In genomic region chr9:84875193-84875592, GRCh38 we compare ENCODE assay signal across 2 cellular contexts.
TF ChIP-seq lines count a peak whose summit lies in the region.

No MANE protein-coding gene starts in this region.

TF ChIP-seq in liver, 16 proteins besides CTCF, POLR2A, EP300 and RAD21 (continued from another document):
- no peak for TF ChIP-seq REST (IDR thresholded peaks at IDR 0.05)
- TF ChIP-seq RXRA (IDR thresholded peaks at IDR 0.05), result peak in 1 of 2 donors; percentile 7
- no peak for TF ChIP-seq SP1 (IDR thresholded peaks at IDR 0.05)
- peak; percentile 85 for TF ChIP-seq NR2F2 (IDR thresholded peaks at IDR 0.05)
- no peak for TF ChIP-seq YY1 (IDR thresholded peaks at IDR 0.05)

TF ChIP-seq in HepG2, 621 proteins besides CTCF, POLR2A, EP300 and RAD21 (continued from another document):
- TF ChIP-seq FUBP1 (CRISPR knock-in tag; IDR thresholded peaks at IDR 0.05; ENCODE audit: borderline replicate concordance), result no peak
- no peak for TF ChIP-seq PAF1 (CRISPR knock-in tag; IDR thresholded peaks at IDR 0.05)
- TF ChIP-seq, protein P1, sequence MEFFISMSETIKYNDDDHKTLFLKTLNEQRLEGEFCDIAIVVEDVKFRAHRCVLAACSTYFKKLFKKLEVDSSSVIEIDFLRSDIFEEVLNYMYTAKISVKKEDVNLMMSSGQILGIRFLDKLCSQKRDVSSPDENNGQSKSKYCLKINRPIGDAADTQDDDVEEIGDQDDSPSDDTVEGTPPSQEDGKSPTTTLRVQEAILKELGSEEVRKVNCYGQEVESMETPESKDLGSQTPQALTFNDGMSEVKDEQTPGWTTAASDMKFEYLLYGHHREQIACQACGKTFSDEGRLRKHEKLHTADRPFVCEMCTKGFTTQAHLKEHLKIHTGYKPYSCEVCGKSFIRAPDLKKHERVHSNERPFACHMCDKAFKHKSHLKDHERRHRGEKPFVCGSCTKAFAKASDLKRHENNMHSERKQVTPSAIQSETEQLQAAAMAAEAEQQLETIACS (CRISPR knock-in tag; IDR thresholded peaks at IDR 0.05), result no peak
- TF ChIP-seq HHEX (CRISPR knock-in tag; IDR thresholded peaks at IDR 0.05), result no peak
- TF ChIP-seq, protein P2, sequence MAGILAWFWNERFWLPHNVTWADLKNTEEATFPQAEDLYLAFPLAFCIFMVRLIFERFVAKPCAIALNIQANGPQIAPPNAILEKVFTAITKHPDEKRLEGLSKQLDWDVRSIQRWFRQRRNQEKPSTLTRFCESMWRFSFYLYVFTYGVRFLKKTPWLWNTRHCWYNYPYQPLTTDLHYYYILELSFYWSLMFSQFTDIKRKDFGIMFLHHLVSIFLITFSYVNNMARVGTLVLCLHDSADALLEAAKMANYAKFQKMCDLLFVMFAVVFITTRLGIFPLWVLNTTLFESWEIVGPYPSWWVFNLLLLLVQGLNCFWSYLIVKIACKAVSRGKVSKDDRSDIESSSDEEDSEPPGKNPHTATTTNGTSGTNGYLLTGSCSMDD (CRISPR knock-in tag; IDR thresholded peaks at IDR 0.05), result no peak
- TF ChIP-seq GTF3A (CRISPR knock-in tag; conservative IDR thresholded peaks at IDR 0.05), result no peak
- no peak for TF ChIP-seq CEBPZ (IDR thresholded peaks at IDR 0.05; ENCODE audit: low read length)
- TF ChIP-seq ATF5 (CRISPR knock-in tag; IDR thresholded peaks at IDR 0.05; ENCODE audit: low read depth), result no peak
- no peak for TF ChIP-seq NFIC (IDR thresholded peaks at IDR 0.05; ENCODE audit: low read length)
- TF ChIP-seq ZFP62 (CRISPR knock-in tag; IDR thresholded peaks at IDR 0.05), result no peak
TF ChIP-seq in HepG2: peak in this region for 0.
